In the genomic region with DNA sequence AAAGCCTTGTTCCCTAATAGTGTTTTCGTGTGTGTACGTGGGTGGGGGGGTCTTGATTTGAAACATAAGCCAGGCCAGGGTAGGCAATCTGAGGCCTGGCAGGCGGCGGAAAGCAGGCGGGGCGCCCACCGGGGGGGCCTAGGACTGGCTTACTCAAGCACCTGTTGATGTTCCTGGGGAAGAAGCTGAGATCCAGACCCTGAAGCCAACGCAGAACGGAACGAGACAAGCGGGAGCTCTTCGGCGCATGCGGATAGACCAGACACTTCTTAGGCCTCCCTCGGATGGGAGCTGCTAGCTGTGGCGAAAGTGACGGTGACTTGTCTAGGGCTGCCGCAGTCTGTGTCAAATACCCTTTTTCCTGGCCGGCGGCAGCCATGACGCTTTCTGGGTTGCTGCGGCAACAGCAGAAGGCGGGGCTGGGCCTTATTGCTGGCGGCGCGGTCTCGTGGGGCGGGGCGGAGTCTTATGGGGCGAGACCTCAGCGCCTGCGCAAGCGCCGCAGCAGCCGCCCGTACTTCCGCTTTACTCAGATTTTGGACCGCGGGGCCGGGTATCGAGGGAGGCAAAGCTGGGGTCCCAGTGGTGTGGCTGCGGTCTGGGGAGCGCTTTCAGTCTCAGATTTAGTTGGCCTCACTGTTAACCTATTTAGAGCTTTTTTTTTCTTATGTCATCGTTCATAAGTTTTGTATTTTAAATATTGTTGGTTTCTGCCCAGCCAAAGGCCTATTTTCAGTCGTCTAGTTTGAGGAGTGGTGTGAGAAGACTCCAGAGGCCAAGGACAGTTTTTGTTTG, we compare ENCODE assay signal across 8 cellular contexts. TPM values are rescaled to one million over a fixed set of nuclear protein-coding genes. Genes with fewer than 3 reads are reported as not detected.
DNase-seq lines count a peak whose midpoint lies in the region; ATAC-seq and TF ChIP-seq lines count a peak whose summit lies in the region.

A gene (minus strand): TSS at position 402 of the 795 bp plus-strand sequence. CDS start 23 bp downstream, at position 379.

- H3K4me1 Mint-ChIP-seq in osteocyte (ENCODE audit: unreplicated experiment) = peaks cover 9% of the 10 kb centered on the region

- peak within 1 kb of the TSS; percentile 97 for H2AFZ ChIP-seq in SU-DHL-6 (ENCODE audit: low read depth, low read length, severe bottlenecking)

- H3K9me2 ChIP-seq in SU-DHL-6 (replicated peaks; ENCODE audit: insufficient read depth, low read length) = no peaks in the 10 kb centered on the region

- H4K20me1 ChIP-seq in SU-DHL-6 (ENCODE audit: low read depth, low read length) = no peaks in the 10 kb centered on the region

- intact Hi-C loops in Right ventricle myocardium inferior (cut with DNase I) = loop anchor here (1.0 to 5.0 kb wide), 3 partner anchors 42 to 123 kb away; a partner anchor contains a TSS

- peak; percentile 99 for ATAC-seq in HG02763 (IDR thresholded peaks at IDR 0.05; ENCODE audit: unreplicated experiment)
- ATAC-seq in Right ventricle myocardium inferior = peak; percentile 100

- H3K9me3 Mint-ChIP-seq in osteocyte (ENCODE audit: unreplicated experiment) = no peaks in the 10 kb centered on the region

- H3F3A ChIP-seq in SU-DHL-6 (ENCODE audit: insufficient read depth) = no peaks in the 10 kb centered on the region

- H3K27me3 Mint-ChIP-seq in osteocyte (ENCODE audit: unreplicated experiment) = no peaks in the 10 kb centered on the region

- WGBS in thymus = under 1% methylated on average over 45 of the region's 45 CpGs

- peak within 1 kb of the TSS; percentile 91 for H3K4me3 Mint-ChIP-seq in osteocyte (ENCODE audit: unreplicated experiment)

- POLR2A ChIA-PET in GM10248 (lab: Yijun Ruan, JAX) = no interaction called here

- H3K36me3 ChIP-seq in SU-DHL-6 (ENCODE audit: low read length) (no peaks in the 10 kb centered on the region), thymus (ENCODE audit: control insufficient read depth, insufficient read depth) (no peaks in the 10 kb centered on the region)

- H3K4me1 ChIP-seq in thymus (ENCODE audit: control insufficient read depth, insufficient read depth, low read length) = peaks cover 4% of the 10 kb centered on the region

- no peaks in the 10 kb centered on the region for H3K79me2 ChIP-seq in SU-DHL-6 (ENCODE audit: insufficient read depth, low read length)

- H3K4me3 ChIP-seq in SU-DHL-6 (ENCODE audit: insufficient read depth, low read length, poor library complexity, severe bottlenecking) (peak within 1 kb of the TSS; percentile 61), thymus (ENCODE audit: low read length) (peak within 1 kb of the TSS; percentile 54)

- peak within 1 kb of the TSS; percentile 92 for H3K4me2 ChIP-seq in SU-DHL-6 (ENCODE audit: low read depth, low read length, poor library complexity, severe bottlenecking)

- H3K9ac ChIP-seq in SU-DHL-6 (ENCODE audit: low read length) = peak within 1 kb of the TSS; percentile 52

- peak within 1 kb of the TSS; percentile 48 for H3K27ac ChIP-seq in SU-DHL-6 (ENCODE audit: low read depth, low read length)
- no peak within 1 kb of the TSS for H3K27ac ChIP-seq in thymus (ENCODE audit: low read depth)

- no peaks in the 10 kb centered on the region for H3K27me3 ChIP-seq in SU-DHL-6 (ENCODE audit: low read length)
- no peaks in the 10 kb centered on the region for H3K27me3 ChIP-seq in thymus (ENCODE audit: control insufficient read depth, insufficient read depth)

- peak within 1 kb of the TSS; percentile 98 for H3K27ac Mint-ChIP-seq in osteocyte (ENCODE audit: unreplicated experiment)

- DNase-seq in GM10248 (ENCODE audit: extremely low spot score) (peak; percentile 95), NCI-H1417 (lab: John Stamatoyannopoulos, UW) (peak; percentile 82 to 97 (median 92)), Right ventricle myocardium inferior (ENCODE audit: missing footprints) (peak; percentile 98), osteocyte (ENCODE audit: extremely low spot score, unreplicated experiment) (peak; percentile 97)
- peak; percentile 84 for DNase-seq in activated naive CD8-positive, alpha-beta T cell treated with anti-CD3 and anti-CD28 coated beads, Interleukin-2, amount 50 U/mL, for 16 hours (ENCODE audit: low read depth, low spot score)

- H3K9me3 ChIP-seq in SU-DHL-6 (ENCODE audit: insufficient read depth, low read length) = no peaks in the 10 kb centered on the region
- no peaks in the 10 kb centered on the region for H3K9me3 ChIP-seq in thymus (ENCODE audit: control insufficient read depth)

- TF ChIP-seq CTCF in GM10248 (IDR thresholded peaks at IDR 0.05; ENCODE audit: control extremely low read depth, extremely low read depth, low read depth, missing control alignments) (no peak), SU-DHL-6 (IDR thresholded peaks at IDR 0.05; ENCODE audit: insufficient read depth, low read length, poor library complexity, severe bottlenecking) (no peak), osteocyte (IDR thresholded peaks at IDR 0.05) (no peak)

- CTCF ChIA-PET in GM10248 (lab: Yijun Ruan, JAX) = interaction anchor here (0.6 to 1.8 kb wide), 7 partner anchors 9 to 145 kb away, joined by 3 to 6 read pairs (median 4); no protein-coding TSS in a partner anchor

- no peaks in the 10 kb centered on the region for H3K36me3 Mint-ChIP-seq in osteocyte (ENCODE audit: unreplicated experiment)

RNA-seq across cellular contexts. Expression of the gene that starts here (rescaled TPM):
- not detected for total RNA-seq in Right ventricle myocardium inferior
- total RNA-seq in osteocyte = 0.76 TPM in 1 of 2 replicates, not detected in the other
- 0.16 TPM for polyA plus RNA-seq in thymus

Comparison
In these comparisons a context has a peak if more than half of its experiments do, and no peak if none do; other contexts are left out.
1. Peak in DNase-seq and ATAC-seq in Right ventricle myocardium inferior; RNA of the gene not detected or under 1 TPM.
2. Peak in DNase-seq in osteocyte; RNA of the gene not detected or under 1 TPM.